In the genomic region with DNA sequence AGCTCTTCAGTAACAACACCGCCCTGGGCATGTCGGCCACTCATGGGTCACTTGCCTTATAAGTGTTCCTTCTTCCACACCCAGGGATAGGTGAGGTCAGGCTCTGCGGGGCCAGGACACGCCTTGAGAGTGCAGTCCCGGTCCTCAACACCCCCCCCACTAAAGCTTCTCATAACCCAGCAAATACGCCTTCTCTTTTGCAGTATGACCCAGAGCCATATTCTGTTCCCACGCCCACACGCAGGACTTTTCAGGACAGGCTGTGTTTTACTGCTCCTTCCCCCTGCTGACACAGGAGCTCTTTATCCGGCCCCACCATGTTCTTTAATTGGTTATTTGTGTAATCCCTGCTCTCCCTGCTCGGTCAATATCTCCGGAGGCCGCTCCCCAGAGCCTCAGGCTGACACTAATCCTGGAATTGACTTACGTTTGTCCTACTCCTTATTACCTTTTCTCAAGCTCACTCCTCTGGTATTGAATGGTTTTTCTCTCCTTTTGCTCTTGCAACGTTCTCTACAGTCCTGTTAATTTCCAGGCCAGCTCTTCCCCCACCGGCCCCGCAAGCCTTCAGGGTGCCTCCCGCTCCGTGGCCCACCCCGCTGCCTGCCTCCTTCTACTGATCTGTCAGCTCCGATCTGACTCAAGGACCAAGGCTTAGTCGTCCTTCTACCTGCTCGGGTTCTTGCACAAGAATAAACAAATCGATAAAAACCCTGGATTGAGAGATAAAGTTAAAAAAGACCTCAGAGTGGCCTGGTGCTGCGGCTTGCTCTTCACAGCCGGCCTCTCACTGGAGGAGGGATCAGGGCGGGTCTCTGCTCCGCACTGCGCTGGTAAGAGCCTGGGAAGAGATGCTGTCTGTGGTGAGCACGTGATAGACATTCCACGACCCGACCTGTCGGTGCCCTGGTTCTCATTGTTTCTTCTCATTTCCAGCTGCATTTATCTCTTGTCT, we compare ENCODE assay signal across 1 cellular context.
TF ChIP-seq lines count a peak whose summit lies in the region.

No MANE protein-coding gene starts in this region.

TF ChIP-seq in HEK293, 187 proteins besides CTCF, POLR2A, EP300 and RAD21 (continued from another document):
- TF ChIP-seq, protein P1, sequence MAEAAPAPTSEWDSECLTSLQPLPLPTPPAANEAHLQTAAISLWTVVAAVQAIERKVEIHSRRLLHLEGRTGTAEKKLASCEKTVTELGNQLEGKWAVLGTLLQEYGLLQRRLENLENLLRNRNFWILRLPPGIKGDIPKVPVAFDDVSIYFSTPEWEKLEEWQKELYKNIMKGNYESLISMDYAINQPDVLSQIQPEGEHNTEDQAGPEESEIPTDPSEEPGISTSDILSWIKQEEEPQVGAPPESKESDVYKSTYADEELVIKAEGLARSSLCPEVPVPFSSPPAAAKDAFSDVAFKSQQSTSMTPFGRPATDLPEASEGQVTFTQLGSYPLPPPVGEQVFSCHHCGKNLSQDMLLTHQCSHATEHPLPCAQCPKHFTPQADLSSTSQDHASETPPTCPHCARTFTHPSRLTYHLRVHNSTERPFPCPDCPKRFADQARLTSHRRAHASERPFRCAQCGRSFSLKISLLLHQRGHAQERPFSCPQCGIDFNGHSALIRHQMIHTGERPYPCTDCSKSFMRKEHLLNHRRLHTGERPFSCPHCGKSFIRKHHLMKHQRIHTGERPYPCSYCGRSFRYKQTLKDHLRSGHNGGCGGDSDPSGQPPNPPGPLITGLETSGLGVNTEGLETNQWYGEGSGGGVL (tag by site-specific recombination; IDR thresholded peaks at IDR 0.05) = 0 out of 2 replicates have a peak, but pooled peaks have one; percentile 36
- TF ChIP-seq, protein P2, sequence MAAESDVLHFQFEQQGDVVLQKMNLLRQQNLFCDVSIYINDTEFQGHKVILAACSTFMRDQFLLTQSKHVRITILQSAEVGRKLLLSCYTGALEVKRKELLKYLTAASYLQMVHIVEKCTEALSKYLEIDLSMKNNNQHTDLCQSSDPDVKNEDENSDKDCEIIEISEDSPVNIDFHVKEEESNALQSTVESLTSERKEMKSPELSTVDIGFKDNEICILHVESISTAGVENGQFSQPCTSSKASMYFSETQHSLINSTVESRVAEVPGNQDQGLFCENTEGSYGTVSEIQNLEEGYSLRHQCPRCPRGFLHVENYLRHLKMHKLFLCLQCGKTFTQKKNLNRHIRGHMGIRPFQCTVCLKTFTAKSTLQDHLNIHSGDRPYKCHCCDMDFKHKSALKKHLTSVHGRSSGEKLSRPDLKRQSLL (tag by site-specific recombination; IDR thresholded peaks at IDR 0.05) = no peak
TF ChIP-seq in HEK293: peak in this region for 11.
